In genomic region chr20:26167499-26167898, GRCh38 we compare ENCODE assay signal across 21 cellular contexts.
A peak's percentile ranks its signal among the peaks of the same experiment; 100 is the strongest.
DNase-seq lines count a peak whose midpoint lies in the region; ATAC-seq, FAIRE-seq and TF ChIP-seq lines count a peak whose summit lies in the region.
"Had no signal": no experiment of that assay in that cellular context is flagged by ENCODE, and none has a peak within 500 bp of the region (broad histone marks: within the 10 kb centered on the region; RNA-seq: fewer than 3 reads in every experiment).

No MANE protein-coding gene starts in this region.

- H3K27me3 ChIP-seq in trophoblast cell (ENCODE audit: insufficient read depth, low read length) (no peaks in the 10 kb centered on the region), pancreas (no peaks in the 10 kb centered on the region)
- H3K27me3 ChIP-seq: BLaER1, gastrocnemius medialis, upper lobe of left lung had no signal

- H3K23ac ChIP-seq in trophoblast cell (ENCODE audit: low read length), result no peak overlapping the region

- H3K4me3 Mint-ChIP-seq in stimulated activated effector memory CD8-positive, alpha-beta T cell treated with anti-CD3 and anti-CD28 coated beads, Interleukin-12 subunit alpha, Interleukin-12 subunit beta, amount 100 ng/mL, for 72 hours, result no peak overlapping the region
- H3K4me3 Mint-ChIP-seq: activated CD4-positive, alpha-beta memory T cell treated with anti-CD3 and anti-CD28 coated beads, Interleukin-2, amount 10 ng/mL, durations not matched to agents 7 days and 5 days had no signal

- no peaks in the 10 kb centered on the region for H3K79me2 ChIP-seq in trophoblast cell (ENCODE audit: control insufficient read depth, insufficient read depth, low read length, poor library complexity)

- no peak overlapping the region for H3K14ac ChIP-seq in trophoblast cell (ENCODE audit: low read length)

- H3K9ac ChIP-seq in trophoblast cell (ENCODE audit: low read length), result no peak overlapping the region
- H3K9ac ChIP-seq: BLaER1 had no signal

- peaks cover 6% of the 10 kb centered on the region for H3K79me1 ChIP-seq in trophoblast cell (ENCODE audit: low read length)

- H3K36me3 ChIP-seq in trophoblast cell (ENCODE audit: control insufficient read depth in 1 of 2, insufficient read depth in 2 of 2, low read length in 2 of 2), result no peaks in the 10 kb centered on the region
- no peaks in the 10 kb centered on the region for H3K36me3 ChIP-seq in pancreas
- H3K36me3 ChIP-seq: BLaER1, gastrocnemius medialis, upper lobe of left lung had no signal

- H3K4ac ChIP-seq in trophoblast cell (ENCODE audit: low read depth, low read length), result no peak overlapping the region

- H2AK5ac ChIP-seq in trophoblast cell (ENCODE audit: low read length), result no peak overlapping the region

- H3K18ac ChIP-seq in trophoblast cell (ENCODE audit: low read length), result no peak overlapping the region

- H3K4me1 ChIP-seq in trophoblast cell (ENCODE audit: control insufficient read depth in 1 of 2, insufficient read depth in 2 of 2, low read length in 2 of 2), result peaks cover 2 to 3% of the 10 kb centered on the region in 2 experiments
- no peaks in the 10 kb centered on the region for H3K4me1 ChIP-seq in pancreas
- H3K4me1 ChIP-seq: BLaER1, gastrocnemius medialis, upper lobe of left lung had no signal

- H4K8ac ChIP-seq in trophoblast cell (ENCODE audit: low read depth, low read length), result no peak overlapping the region

- H3K9me3 ChIP-seq in trophoblast cell (ENCODE audit: insufficient read depth, low read depth, low read length) (no peaks in the 10 kb centered on the region), pancreas (no peaks in the 10 kb centered on the region)
- H3K9me3 ChIP-seq: BLaER1, gastrocnemius medialis, upper lobe of left lung had no signal

- H3K4me3 ChIP-seq in trophoblast cell (ENCODE audit: low read depth, low read length) (no peak overlapping the region), pancreas (no peak overlapping the region)
- H3K4me3 ChIP-seq: BLaER1, gastrocnemius medialis, upper lobe of left lung had no signal

- no CpG with 5 or more reads among the region's 2 CpGs for WGBS in trophoblast cell (ENCODE audit: extremely low coverage, insufficient coverage, insufficient read length)
- 47 to 62% methylated on average over 2 of the region's 2 CpGs for WGBS in pancreas, 2 donors

- intact Hi-C loops in pancreas (cut with DNase I), result no loop called here

- H2BK120ac ChIP-seq in trophoblast cell (ENCODE audit: insufficient read depth, low read length, poor library complexity), result peak overlapping the region; percentile 33

- H2AFZ ChIP-seq in trophoblast cell (ENCODE audit: insufficient read depth, low read length, poor library complexity), result no peak overlapping the region

- ATAC-seq in SK-N-SH treated with all-trans-retinoic acid at 6 μM for 48 hours, result peak; percentile 32; the same call in 2 of the 3 replicates
- ATAC-seq in stimulated activated effector memory CD8-positive, alpha-beta T cell treated with anti-CD3 and anti-CD28 coated beads, Interleukin-12 subunit alpha, Interleukin-12 subunit beta, amount 100 ng/mL, for 72 hours, result no peak
- ATAC-seq in pancreas, result no peak
- ATAC-seq in HG03460 (IDR thresholded peaks at IDR 0.05; ENCODE audit: unreplicated experiment), result no peak
- ATAC-seq: gastrocnemius medialis, HCT116, sciatic nerve had no signal

- H3K27ac Mint-ChIP-seq in stimulated activated effector memory CD8-positive, alpha-beta T cell treated with anti-CD3 and anti-CD28 coated beads, Interleukin-12 subunit alpha, Interleukin-12 subunit beta, amount 100 ng/mL, for 72 hours, result no peak overlapping the region
- H3K27ac Mint-ChIP-seq: activated CD4-positive, alpha-beta memory T cell treated with anti-CD3 and anti-CD28 coated beads, Interleukin-2, amount 10 ng/mL, durations not matched to agents 7 days and 5 days had no signal

- H3K27ac ChIP-seq in trophoblast cell (ENCODE audit: low read depth, low read length), result peak overlapping the region; percentile 53
- no peak overlapping the region for H3K27ac ChIP-seq in pancreas
- H3K27ac ChIP-seq: BLaER1, gastrocnemius medialis, HL-60, upper lobe of left lung had no signal

- H3K9me3 Mint-ChIP-seq in stimulated activated effector memory CD8-positive, alpha-beta T cell treated with anti-CD3 and anti-CD28 coated beads, Interleukin-12 subunit alpha, Interleukin-12 subunit beta, amount 100 ng/mL, for 72 hours, result no peaks in the 10 kb centered on the region
- H3K9me3 Mint-ChIP-seq: activated CD4-positive, alpha-beta memory T cell treated with anti-CD3 and anti-CD28 coated beads, Interleukin-2, amount 10 ng/mL, durations not matched to agents 7 days and 5 days had no signal

- no peaks in the 10 kb centered on the region for H3K36me3 Mint-ChIP-seq in stimulated activated effector memory CD8-positive, alpha-beta T cell treated with anti-CD3 and anti-CD28 coated beads, Interleukin-12 subunit alpha, Interleukin-12 subunit beta, amount 100 ng/mL, for 72 hours

- peak overlapping the region; percentile 31 for H2BK5ac ChIP-seq in trophoblast cell (ENCODE audit: low read depth, low read length, poor library complexity)

- no peak for TF ChIP-seq CTCF in pancreas (IDR thresholded peaks at IDR 0.05)

- H4K12ac ChIP-seq in trophoblast cell (ENCODE audit: low read depth, low read length), result no peak overlapping the region

- no peak for FAIRE-seq in pancreas (lab: Jason Lieb, UNC)

- no peaks in the 10 kb centered on the region for H3K4me1 Mint-ChIP-seq in stimulated activated effector memory CD8-positive, alpha-beta T cell treated with anti-CD3 and anti-CD28 coated beads, Interleukin-12 subunit alpha, Interleukin-12 subunit beta, amount 100 ng/mL, for 72 hours
- H3K4me1 Mint-ChIP-seq: activated CD4-positive, alpha-beta memory T cell treated with anti-CD3 and anti-CD28 coated beads, Interleukin-2, amount 10 ng/mL, durations not matched to agents 7 days and 5 days had no signal

- H4K91ac ChIP-seq in trophoblast cell (ENCODE audit: low read depth, low read length), result peak overlapping the region; percentile 24

- no peak overlapping the region for H3K4me2 ChIP-seq in trophoblast cell (ENCODE audit: low read length)
- H3K4me2 ChIP-seq: BLaER1 had no signal

- DNase-seq in ELR (ENCODE audit: low read depth) (peak; percentile 73), fibroblast of gingiva (ENCODE audit: low read depth) (peak; percentile 1), trophoblast cell (peak in 1 of 2 donors; percentile 5), pancreas (no peak), NCI-H1105 (lab: John Stamatoyannopoulos, UW) (no peak)
- no peak for DNase-seq in stimulated activated effector memory CD8-positive, alpha-beta T cell treated with anti-CD3 and anti-CD28 coated beads, Interleukin-12 subunit alpha, Interleukin-12 subunit beta, amount 100 ng/mL, for 72 hours (ENCODE audit: low spot score in 2 of 2)
- DNase-seq: activated CD4-positive, alpha-beta memory T cell treated with anti-CD3 and anti-CD28 coated beads, Interleukin-2, amount 10 ng/mL, durations not matched to agents 7 days and 5 days; anterior cingulate cortex; DMS53; gastrocnemius medialis; Karpas-422; mesendoderm; NCI-H187; NCI-H524 had no signal

- peak overlapping the region; percentile 49 for H2BK12ac ChIP-seq in trophoblast cell (ENCODE audit: low read length)

TF ChIP-seq in SK-N-SH treated with all-trans-retinoic acid at 6 μM for 48 hours, 23 proteins besides CTCF, POLR2A, EP300 and RAD21 (continues in another document):
- TF ChIP-seq, protein P1, sequence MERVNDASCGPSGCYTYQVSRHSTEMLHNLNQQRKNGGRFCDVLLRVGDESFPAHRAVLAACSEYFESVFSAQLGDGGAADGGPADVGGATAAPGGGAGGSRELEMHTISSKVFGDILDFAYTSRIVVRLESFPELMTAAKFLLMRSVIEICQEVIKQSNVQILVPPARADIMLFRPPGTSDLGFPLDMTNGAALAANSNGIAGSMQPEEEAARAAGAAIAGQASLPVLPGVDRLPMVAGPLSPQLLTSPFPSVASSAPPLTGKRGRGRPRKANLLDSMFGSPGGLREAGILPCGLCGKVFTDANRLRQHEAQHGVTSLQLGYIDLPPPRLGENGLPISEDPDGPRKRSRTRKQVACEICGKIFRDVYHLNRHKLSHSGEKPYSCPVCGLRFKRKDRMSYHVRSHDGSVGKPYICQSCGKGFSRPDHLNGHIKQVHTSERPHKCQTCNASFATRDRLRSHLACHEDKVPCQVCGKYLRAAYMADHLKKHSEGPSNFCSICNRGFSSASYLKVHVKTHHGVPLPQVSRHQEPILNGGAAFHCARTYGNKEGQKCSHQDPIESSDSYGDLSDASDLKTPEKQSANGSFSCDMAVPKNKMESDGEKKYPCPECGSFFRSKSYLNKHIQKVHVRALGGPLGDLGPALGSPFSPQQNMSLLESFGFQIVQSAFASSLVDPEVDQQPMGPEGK (CRISPR knock-in tag; IDR thresholded peaks at IDR 0.05; ENCODE audit: borderline replicate concordance), result no peak
- TF ChIP-seq BACH2 (CRISPR knock-in tag; IDR thresholded peaks at IDR 0.05; ENCODE audit: borderline replicate concordance), result no peak
- TF ChIP-seq ISL1 (CRISPR knock-in tag; IDR thresholded peaks at IDR 0.05), result no peak
- no peak for TF ChIP-seq TSHZ2 (CRISPR knock-in tag; IDR thresholded peaks at IDR 0.05)
- no peak for TF ChIP-seq ARNTL (CRISPR knock-in tag; IDR thresholded peaks at IDR 0.05; ENCODE audit: borderline replicate concordance, low read depth)
- TF ChIP-seq TCF4 (CRISPR knock-in tag; IDR thresholded peaks at IDR 0.05; ENCODE audit: borderline replicate concordance), result no peak
- no peak for TF ChIP-seq OSR1 (CRISPR knock-in tag; IDR thresholded peaks at IDR 0.05)
- TF ChIP-seq SNAI2 (CRISPR knock-in tag; IDR thresholded peaks at IDR 0.05), result no peak
- TF ChIP-seq ZNF565 (CRISPR knock-in tag; conservative IDR thresholded peaks at IDR 0.05; ENCODE audit: low read depth), result no peak

Comparison
In these comparisons a context has a peak if more than half of its experiments do, and no peak if none do; other contexts are left out.
1. DNase-seq: peak in ELR (single experiment) and fibroblast of gingiva (single experiment); none in stimulated activated effector memory CD8-positive, alpha-beta T cell treated with anti-CD3 and anti-CD28 coated beads, Interleukin-12 subunit alpha, Interleukin-12 subunit beta, amount 100 ng/mL, for 72 hours (0 of 2), pancreas (0 of 6) and NCI-H1105 (single experiment).